In genomic region chr9:136882109-136882946, GRCh38 we compare ENCODE assay signal across 8 cellular contexts. TPM values are rescaled to one million over a fixed set of nuclear protein-coding genes. Genes with fewer than 3 reads are reported as not detected.
DNase-seq lines count a peak whose midpoint lies in the region; ATAC-seq, FAIRE-seq and TF ChIP-seq lines count a peak whose summit lies in the region.

No MANE protein-coding gene starts in this region.

- CTCF ChIA-PET in H1 (lab: Charles Lee; ENCODE audit: partially characterized antibody) = interaction anchor here (0.9 to 1.8 kb wide), 4 partner anchors 10 to 21 kb away, joined by 3 to 6 read pairs (median 4); no protein-coding TSS in a partner anchor

- H3K23me2 ChIP-seq in H1 (ENCODE audit: low read depth, low read length) = peaks cover 5% of the 10 kb centered on the region; the same call in 1 of the 2 replicates

- H3K14ac ChIP-seq in H1 (ENCODE audit: insufficient read length) = no peak overlapping the region

- WGBS in H1 (ENCODE audit: extremely low coverage in 1 of 2, insufficient coverage in 1 of 2, insufficient read length in 1 of 2, insufficient replicate concordance in 2 of 2, low coverage in 1 of 2, low lambda C conversion rate in 2 of 2, missing lambda C conversion rate in 1 of 2), 2 experiments = 79% methylated on average over 19 of the region's 19 CpGs; no CpG with 5 or more reads in 1 of the 2 experiments
- 70 to 74% methylated on average over 19 of the region's 19 CpGs for WGBS in pancreas, 2 donors
- 60% methylated on average over 19 of the region's 19 CpGs for WGBS in aorta, 2 donors

- TF ChIP-seq CTCF in H1 (IDR thresholded peaks at IDR 0.05; ENCODE audit: control extremely low read depth in 1 of 3, insufficient read depth in 1 of 3, low read depth in 1 of 3, low read length in 3 of 3) (no peak), pancreas (IDR thresholded peaks at IDR 0.05) (no peak)

- H3K27me3 ChIP-seq in H1 (replicated peaks in 1 of 4; ENCODE audit: control insufficient read depth in 3 of 4, extremely low read depth in 1 of 4, insufficient read depth in 3 of 4, low read length in 3 of 4) = no peaks in the 10 kb centered on the region
- no peaks in the 10 kb centered on the region for H3K27me3 ChIP-seq in pancreas
- no peaks in the 10 kb centered on the region for H3K27me3 ChIP-seq in aorta (ENCODE audit: control insufficient read depth in 1 of 2, insufficient read depth in 2 of 2, low read length in 1 of 2)

- 0 out of 7 replicates have a peak overlapping the region, but pooled peaks of 1 of the 4 experiments have one; percentile 7 for H3K9ac ChIP-seq in H1 (replicated peaks in 1 of 4; ENCODE audit: extremely low read depth in 1 of 4, low read depth in 3 of 4, low read length in 3 of 4)

- DNase-seq in activated CD4-positive, alpha-beta T cell treated with anti-CD3 and anti-CD28 coated beads, Interleukin-2, amount 50 U/mL, for 4 hours = peak; percentile 96
- DNase-seq in H1 (ENCODE audit: low read depth in 1 of 2, low spot score in 2 of 2) (no peak), pancreas (peak; percentile 51 to 74 (median 66)), aorta (peak; percentile 80 to 87), NCI-H1436 treated with DMSO at 0.1 percent for 48 hours (lab: John Stamatoyannopoulos, UW) (no peak)

- H4K20me1 ChIP-seq in H1 (replicated peaks in 1 of 2; ENCODE audit: control insufficient read depth in 1 of 2, insufficient read depth in 2 of 2, low read length in 2 of 2) = peaks cover 3 to 4% of the 10 kb centered on the region in 2 experiments

- H3K9me3 ChIP-seq in KOPT-K1 (ENCODE audit: insufficient read depth, low read length, poor library complexity, severe bottlenecking) (no peaks in the 10 kb centered on the region), H1 (ENCODE audit: insufficient read depth in 2 of 2, low read depth in 1 of 2, low read length in 1 of 2) (no peaks in the 10 kb centered on the region), pancreas (no peaks in the 10 kb centered on the region), aorta (ENCODE audit: control insufficient read depth, low read length) (no peaks in the 10 kb centered on the region)

- no peaks in the 10 kb centered on the region for H3K79me1 ChIP-seq in H1 (ENCODE audit: low read depth, low read length)

- no peak overlapping the region for H2BK15ac ChIP-seq in H1 (ENCODE audit: low read length)

- H2BK20ac ChIP-seq in H1 (ENCODE audit: low read length) = no peak overlapping the region

- H2BK120ac ChIP-seq in H1 (replicated peaks; ENCODE audit: low read depth, low read length) = no peak overlapping the region

- no peak for TF ChIP-seq POLR2A in H1 (IDR thresholded peaks at IDR 0.05; ENCODE audit: control extremely low read depth in 1 of 2, low read depth in 2 of 2, low read length in 2 of 2)

- peaks cover 3 to 7% of the 10 kb centered on the region in 2 experiments; a peak in 3 of 4 replicates for H3K79me2 ChIP-seq in H1 (ENCODE audit: control insufficient read depth in 1 of 2, insufficient read depth in 2 of 2, low read length in 2 of 2)

- H3K4me3 ChIP-seq in H1 (ENCODE audit: extremely low read depth in 1 of 4, insufficient read depth in 2 of 4, low read depth in 3 of 4, low read length in 4 of 4) (no peak overlapping the region), pancreas (peak overlapping the region in 1 of 4 donors; percentile 7), aorta (ENCODE audit: low read length in 2 of 2) (no peak overlapping the region)

- no peak for TF ChIP-seq EP300 in H1 (IDR thresholded peaks at IDR 0.05; ENCODE audit: borderline replicate concordance in 1 of 2, low read depth in 2 of 2, low read length in 2 of 2)

- no peaks in the 10 kb centered on the region for H3K36me3 ChIP-seq in KOPT-K1 (ENCODE audit: insufficient read depth, low read length)
- H3K36me3 ChIP-seq in H1 (ENCODE audit: control insufficient read depth in 2 of 4, insufficient read depth in 4 of 4, low read length in 3 of 4) = no peaks in the 10 kb centered on the region
- no peaks in the 10 kb centered on the region for H3K36me3 ChIP-seq in pancreas
- no peaks in the 10 kb centered on the region for H3K36me3 ChIP-seq in aorta (ENCODE audit: control insufficient read depth in 1 of 2, insufficient read depth in 2 of 2, low read length in 1 of 2)

- FAIRE-seq in H1 (lab: Jason Lieb, UNC) = no peak
- FAIRE-seq in pancreas (lab: Jason Lieb, UNC) = no peak

- no peak overlapping the region for H4K5ac ChIP-seq in H1 (ENCODE audit: insufficient read length, low read depth, low read length)

- no peak overlapping the region for H3K23ac ChIP-seq in H1 (ENCODE audit: insufficient read length)

- peak overlapping the region; percentile 61 for H3K27ac ChIP-seq in KOPT-K1 (ENCODE audit: low read depth, low read length, poor library complexity, severe bottlenecking)
- no peak overlapping the region for H3K27ac ChIP-seq in H1 (ENCODE audit: low read depth, low read length)
- H3K27ac ChIP-seq in pancreas = peak overlapping the region in 3 of 4 donors; percentile 22 to 83 (median 81)
- H3K27ac ChIP-seq in aorta (ENCODE audit: low read depth in 1 of 2, low read length in 2 of 2) = no peak overlapping the region

- H3K4me1 ChIP-seq in H1 (replicated peaks in 1 of 4; ENCODE audit: control insufficient read depth in 3 of 4, insufficient read depth in 4 of 4, low read length in 3 of 4) = peaks cover 0 to 4% (median 1%) of the 10 kb centered on the region in 4 experiments; a peak in 4 of 7 replicates
- H3K4me1 ChIP-seq in pancreas = peaks cover 0 to 26% (median 7%) of the 10 kb centered on the region in 3 donors
- H3K4me1 ChIP-seq in aorta (ENCODE audit: control insufficient read depth in 1 of 2, insufficient read depth in 2 of 2, low read length in 2 of 2) = no peaks in the 10 kb centered on the region

- no peak overlapping the region for H3K56ac ChIP-seq in H1 (replicated peaks; ENCODE audit: insufficient read length, low read depth, low read length)

- TF ChIP-seq RAD21 in H1 (IDR thresholded peaks at IDR 0.05 in 1 of 2, conservative IDR thresholded peaks at IDR 0.05 in 1 of 2; ENCODE audit: low read depth in 2 of 2, low read length in 2 of 2) = no peak

- POLR2A ChIA-PET in H1 (lab: Charles Lee; ENCODE audit: partially characterized antibody) = interaction anchor here (0.5 to 2.6 kb wide), 10 partner anchors 7 to 82 kb away, joined by 3 to 16 read pairs (median 4); partner anchors contain the start of gene EDF1

- no peak overlapping the region for H2BK12ac ChIP-seq in H1 (ENCODE audit: low read depth, low read length)

- H3K4me2 ChIP-seq in H1 (ENCODE audit: insufficient read depth in 1 of 2, low read depth in 2 of 2, low read length in 2 of 2) = no peak overlapping the region

- H4K91ac ChIP-seq in H1 (replicated peaks; ENCODE audit: insufficient read length, low read length) = no peak overlapping the region

- no peak overlapping the region for H3K18ac ChIP-seq in H1 (ENCODE audit: extremely low read depth, low read length)

- H2AFZ ChIP-seq in H1 (ENCODE audit: low read length) = no peak overlapping the region

- no peak overlapping the region for H3K4ac ChIP-seq in H1 (replicated peaks; ENCODE audit: insufficient read length, low read depth, low read length)

- ATAC-seq in GM18511 (IDR thresholded peaks at IDR 0.05; ENCODE audit: unreplicated experiment) = peak; percentile 37
- peak; percentile 5 to 68 (median 34) for ATAC-seq in pancreas
- no peak for ATAC-seq in aorta (ENCODE audit: low FRiP score)
- ATAC-seq in GM19397 (IDR thresholded peaks at IDR 0.05; ENCODE audit: unreplicated experiment) = no peak

- H4K8ac ChIP-seq in H1 (ENCODE audit: extremely low read depth, insufficient read depth, low read length) = peak overlapping the region; percentile 65; the same call in 1 of the 2 replicates

- H2AK5ac ChIP-seq in H1 (ENCODE audit: low read depth, low read length) = no peak overlapping the region

- intact Hi-C loops in pancreas (cut with DNase I) (no loop called here), aorta (cut with DNase I) (loop anchor here (10.0 kb wide), 1 partner anchor 62 kb away; the partner anchor contains the start of genes C8G (in 2 of the 2) and FBXW5 (in 2 of the 2))

- peak overlapping the region; percentile 9 for H2BK5ac ChIP-seq in H1 (ENCODE audit: low read depth, low read length)

RNA-seq across cellular contexts. Expression of gene TRAF2, which starts 4.0 kb away (rescaled TPM):
- 50.2 and 50.5 TPM in 2 replicates for total RNA-seq in H1 (2021; fragmentation: NEBNext Ultra II Directional; extraction: Animal tissue kit (Norgen Biotek cat#: 25700))
- polyA plus RNA-seq in H1 (2011; rRNA removed) (26.9 and 39.3 TPM in 2 replicates), pancreas (10 to 100 TPM; 14.4 TPM), aorta (10 to 100 TPM in 1 of 2 donors, 1 to 10 TPM in 1; 4.8 to 14.0 TPM)
- polyA plus RNA-seq in H1 (2011; cell fraction: cytosol; rRNA removed) = 38.9 TPM
- polyA plus RNA-seq in H1 (2011; cell fraction: nucleus; rRNA removed) = 71.5 TPM
- polyA plus RNA-seq in H1 (2012, experiment 1 of 2) = 27.1 to 40.9 TPM (median 38.8 TPM) in 4 replicates
- polyA plus RNA-seq in H1 (2012, experiment 2 of 2) = 25.8 TPM
- polyA plus RNA-seq in H1 (2013, experiment 1 of 2) = 17.7 TPM
- polyA plus RNA-seq in H1 (2013, experiment 2 of 2) = 16.7 TPM
- polyA minus RNA-seq in H1 (2011; rRNA and poly(A)+ RNA removed) = 29.8 and 31.1 TPM in 2 replicates
- 30.1 TPM for polyA minus RNA-seq in H1 (2011; cell fraction: cytosol; rRNA and poly(A)+ RNA removed)
- 34.1 TPM for polyA minus RNA-seq in H1 (2011; cell fraction: nucleus; rRNA and poly(A)+ RNA removed)
- total RNA-seq in pancreas (10 to 100 TPM in 1 of 6 donors, 1 to 10 TPM in 5; 4.8 to 13.4 (median 6.9) TPM), aorta (10 to 100 TPM in 1 of 2 donors, 1 to 10 TPM in 1; 9.1 to 22.1 TPM)

RNA-seq across cellular contexts. Expression of gene EDF1, which starts 16.2 kb away (rescaled TPM):
- 337 and 338 TPM in 2 replicates for total RNA-seq in H1 (2021; fragmentation: NEBNext Ultra II Directional; extraction: Animal tissue kit (Norgen Biotek cat#: 25700))
- polyA plus RNA-seq in H1 (2011; rRNA removed) (297 and 298 TPM in 2 replicates), pancreas (100 to 1,000 TPM; 443 to 612 TPM), aorta (100 to 1,000 TPM; 421 to 505 TPM)
- 526 TPM for polyA plus RNA-seq in H1 (2011; cell fraction: cytosol; rRNA removed)
- 195 TPM for polyA plus RNA-seq in H1 (2011; cell fraction: nucleus; rRNA removed)
- polyA plus RNA-seq in H1 (2012, experiment 1 of 2) = 387 to 511 TPM (median 478 TPM) in 4 replicates
- 475 TPM for polyA plus RNA-seq in H1 (2012, experiment 2 of 2)
- polyA plus RNA-seq in H1 (2013, experiment 1 of 2) = 275 TPM
- 291 TPM for polyA plus RNA-seq in H1 (2013, experiment 2 of 2)
- 58.1 and 73.1 TPM in 2 replicates for polyA minus RNA-seq in H1 (2011; rRNA and poly(A)+ RNA removed)
- polyA minus RNA-seq in H1 (2011; cell fraction: cytosol; rRNA and poly(A)+ RNA removed) = 111 TPM
- polyA minus RNA-seq in H1 (2011; cell fraction: nucleus; rRNA and poly(A)+ RNA removed) = 68.1 TPM
- total RNA-seq in pancreas (100 to 1,000 TPM; 230 to 422 (median 268) TPM), aorta (100 to 1,000 TPM; 193 to 223 TPM)

RNA-seq across cellular contexts. Expression of gene MAMDC4, which starts 30.2 kb away (rescaled TPM):
- 4.5 TPM in 2 replicates for total RNA-seq in H1 (2021; fragmentation: NEBNext Ultra II Directional; extraction: Animal tissue kit (Norgen Biotek cat#: 25700))
- 3.1 and 6.6 TPM in 2 replicates for polyA plus RNA-seq in H1 (2011; rRNA removed)
- 3.9 TPM for polyA plus RNA-seq in H1 (2011; cell fraction: cytosol; rRNA removed)
- polyA plus RNA-seq in H1 (2011; cell fraction: nucleus; rRNA removed) = 56.5 TPM
- polyA plus RNA-seq in H1 (2012, experiment 1 of 2) = 2.7 to 5.8 TPM (median 5.6 TPM) in 4 replicates
- 2.0 TPM for polyA plus RNA-seq in H1 (2012, experiment 2 of 2)
- 1.5 TPM for polyA plus RNA-seq in H1 (2013, experiment 1 of 2)
- 1.3 TPM for polyA plus RNA-seq in H1 (2013, experiment 2 of 2)
- 0.51 and 0.69 TPM in 2 replicates for polyA minus RNA-seq in H1 (2011; rRNA and poly(A)+ RNA removed)
- polyA minus RNA-seq in H1 (2011; cell fraction: cytosol; rRNA and poly(A)+ RNA removed) = 1.4 TPM
- polyA minus RNA-seq in H1 (2011; cell fraction: nucleus; rRNA and poly(A)+ RNA removed) = 8.0 TPM
- 10 to 100 TPM in 1 of 6 donors, 1 to 10 TPM in 5; 3.0 to 13.3 (median 4.8) TPM for total RNA-seq in pancreas
- 10 to 100 TPM; 28.7 to 38.6 TPM for polyA plus RNA-seq in pancreas
- 1 to 10 TPM; 2.4 to 5.0 TPM for total RNA-seq in aorta
- polyA plus RNA-seq in aorta = 10 to 100 TPM in 1 of 2 donors, 1 to 10 TPM in 1; 2.6 to 19.0 TPM

RNA-seq across cellular contexts. Expression of gene PHPT1, which starts 33.1 kb away (rescaled TPM):
- 109 and 111 TPM in 2 replicates for total RNA-seq in H1 (2021; fragmentation: NEBNext Ultra II Directional; extraction: Animal tissue kit (Norgen Biotek cat#: 25700))
- polyA plus RNA-seq in H1 (2011; rRNA removed) (226 and 246 TPM in 2 replicates), pancreas (100 to 1,000 TPM; 180 to 189 TPM), aorta (100 to 1,000 TPM; 129 to 165 TPM)
- 187 TPM for polyA plus RNA-seq in H1 (2011; cell fraction: cytosol; rRNA removed)
- 299 TPM for polyA plus RNA-seq in H1 (2011; cell fraction: nucleus; rRNA removed)
- 83.0 to 153 TPM (median 142 TPM) in 4 replicates for polyA plus RNA-seq in H1 (2012, experiment 1 of 2)
- 164 TPM for polyA plus RNA-seq in H1 (2012, experiment 2 of 2)
- polyA plus RNA-seq in H1 (2013, experiment 1 of 2) = 122 TPM
- 112 TPM for polyA plus RNA-seq in H1 (2013, experiment 2 of 2)
- polyA minus RNA-seq in H1 (2011; rRNA and poly(A)+ RNA removed) = 13.8 and 14.5 TPM in 2 replicates
- polyA minus RNA-seq in H1 (2011; cell fraction: cytosol; rRNA and poly(A)+ RNA removed) = 33.1 TPM
- 44.8 TPM for polyA minus RNA-seq in H1 (2011; cell fraction: nucleus; rRNA and poly(A)+ RNA removed)
- total RNA-seq in pancreas (10 to 100 TPM; 75.2 to 95.5 (median 79.0) TPM), aorta (10 to 100 TPM; 65.6 to 84.1 TPM)

RNA-seq across cellular contexts. Expression of gene AJM1, which starts 40.0 kb away (rescaled TPM):
- total RNA-seq in H1 (2021; fragmentation: NEBNext Ultra II Directional; extraction: Animal tissue kit (Norgen Biotek cat#: 25700)) = 0.86 and 0.97 TPM in 2 replicates
- 0.12 and 0.33 TPM in 2 replicates for polyA plus RNA-seq in H1 (2011; rRNA removed)
- polyA plus RNA-seq in H1 (2011; cell fraction: cytosol; rRNA removed) = 0.45 TPM
- 2.4 TPM for polyA plus RNA-seq in H1 (2011; cell fraction: nucleus; rRNA removed)
- polyA plus RNA-seq in H1 (2012, experiment 1 of 2) = 0.47 to 1.1 TPM (median 0.87 TPM) in 4 replicates
- 0.31 TPM for polyA plus RNA-seq in H1 (2012, experiment 2 of 2)
- polyA plus RNA-seq in H1 (2013, experiment 1 of 2) = 0.26 TPM
- 0.26 TPM for polyA plus RNA-seq in H1 (2013, experiment 2 of 2)
- 0.02 and 0.03 TPM in 2 replicates for polyA minus RNA-seq in H1 (2011; rRNA and poly(A)+ RNA removed)
- not detected for polyA minus RNA-seq in H1 (2011; cell fraction: cytosol; rRNA and poly(A)+ RNA removed)
- 0.80 TPM for polyA minus RNA-seq in H1 (2011; cell fraction: nucleus; rRNA and poly(A)+ RNA removed)
- total RNA-seq in pancreas = 1 to 10 TPM; 2.9 to 5.5 (median 4.2) TPM
- 10 to 100 TPM in 1 of 2 donors, 1 to 10 TPM in 1; 9.0 to 11.7 TPM for polyA plus RNA-seq in pancreas
- total RNA-seq in aorta = 1 to 10 TPM; 6.1 to 6.2 TPM
- 10 to 100 TPM in 1 of 2 donors, under 1 TPM in 1; 0.63 to 26.9 TPM for polyA plus RNA-seq in aorta

Comparison
In these comparisons a context has a peak if more than half of its experiments do, and no peak if none do; other contexts are left out.
1. ATAC-seq: peak in GM18511 (single experiment) and pancreas (4 of 4); none in aorta (single experiment) and GM19397 (single experiment).
2. H3K27ac ChIP-seq: peak in KOPT-K1 (single experiment) and pancreas (3 of 4); none in H1 (single experiment) and aorta (0 of 2).
3. DNase-seq: peak in activated CD4-positive, alpha-beta T cell treated with anti-CD3 and anti-CD28 coated beads, Interleukin-2, amount 50 U/mL, for 4 hours (2 of 2), pancreas (6 of 6) and aorta (2 of 2); none in H1 (0 of 2) and NCI-H1436 treated with DMSO at 0.1 percent for 48 hours (single experiment).
4. intact Hi-C loops: an anchor here in aorta (10.0 kb wide); none called in pancreas.